9 cellular contexts compared by ENCODE assay signal in the genomic region with DNA sequence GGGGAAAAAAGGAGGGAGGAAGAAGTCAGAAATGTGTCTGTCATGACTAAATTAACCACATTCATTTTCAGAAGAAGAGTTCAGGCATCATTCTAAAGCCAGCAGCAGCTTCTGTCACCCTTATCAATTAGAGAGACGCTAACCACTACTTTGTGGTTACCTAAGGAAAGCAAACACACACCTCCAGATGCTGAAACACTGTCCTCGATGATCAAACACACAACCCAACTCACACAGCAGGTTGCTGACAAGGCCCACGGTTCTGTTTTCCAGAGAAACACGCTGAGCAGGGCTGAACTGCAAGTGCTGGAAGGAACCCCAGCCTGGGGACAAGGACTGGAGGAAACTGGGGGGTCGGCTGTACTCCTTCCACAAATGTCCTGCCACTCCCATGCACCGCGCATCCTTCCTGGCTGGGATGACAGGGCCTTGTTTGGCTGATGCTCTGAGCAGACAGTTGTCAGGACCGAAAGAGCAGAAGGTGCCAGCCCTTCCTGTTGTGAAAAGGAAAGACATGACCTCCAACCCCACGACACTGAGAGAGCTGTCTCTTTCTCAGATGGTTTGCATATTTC. TPM values are rescaled to one million over a fixed set of nuclear protein-coding genes. Genes with fewer than 3 reads are reported as not detected.
DNase-seq lines count a peak whose midpoint lies in the region; ATAC-seq and TF ChIP-seq lines count a peak whose summit lies in the region.
"Had no signal": no experiment of that assay in that cellular context is flagged by ENCODE, and none has a peak within 500 bp of the region (broad histone marks: within the 10 kb centered on the region; RNA-seq: fewer than 3 reads in every experiment).

No MANE protein-coding gene starts in this region.

- H3K9me3 ChIP-seq in suprapubic skin, result no peaks in the 10 kb centered on the region

- H3K4me3 Mint-ChIP-seq in central memory CD8-positive, alpha-beta T cell, result peak overlapping the region; percentile 89

- WGBS in suprapubic skin, result 65% methylated on average over 9 of the region's 9 CpGs

- H3K4me1 ChIP-seq in suprapubic skin, result no peaks in the 10 kb centered on the region

- no peak for TF ChIP-seq CTCF in GM20000 (IDR thresholded peaks at IDR 0.05; ENCODE audit: extremely low read depth, missing control alignments)
- TF ChIP-seq CTCF in suprapubic skin (IDR thresholded peaks at IDR 0.05), result no peak

- peaks cover 65% of the 10 kb centered on the region for H3K4me1 Mint-ChIP-seq in central memory CD8-positive, alpha-beta T cell

- peaks cover 10% of the 10 kb centered on the region for H3K36me3 Mint-ChIP-seq in central memory CD8-positive, alpha-beta T cell (ENCODE audit: insufficient read depth)

- H3K27ac ChIP-seq in suprapubic skin, result no peak overlapping the region

- H3K27me3 Mint-ChIP-seq in central memory CD8-positive, alpha-beta T cell, result no peaks in the 10 kb centered on the region

- no peak for TF ChIP-seq POLR2A in suprapubic skin (IDR thresholded peaks at IDR 0.05)

- no peak for TF ChIP-seq EP300 in suprapubic skin (IDR thresholded peaks at IDR 0.05)

- H3K9me3 Mint-ChIP-seq in central memory CD8-positive, alpha-beta T cell, result no peaks in the 10 kb centered on the region

- peak; percentile 95 for ATAC-seq in activated CD4-positive, CD25-positive, alpha-beta regulatory T cell treated with anti-CD3 and anti-CD28 coated beads, Interleukin-2, amount 50 U/mL, for 24 hours
- ATAC-seq in central memory CD8-positive, alpha-beta T cell (replicated peaks; ENCODE audit: extremely low read depth, poor library complexity, severe bottlenecking), result peak; percentile 84
- ATAC-seq in HG02884 (IDR thresholded peaks at IDR 0.05; ENCODE audit: unreplicated experiment), result no peak

- no peaks in the 10 kb centered on the region for H3K36me3 ChIP-seq in suprapubic skin

- no peak overlapping the region for H3K4me3 ChIP-seq in suprapubic skin

- no peaks in the 10 kb centered on the region for H3K27me3 ChIP-seq in suprapubic skin

- DNase-seq in GM20000 (ENCODE audit: low spot score) (peak; percentile 31), suprapubic skin (ENCODE audit: low spot score in 2 of 2) (no peak), NCI-H748 treated with DMSO at 0.1 percent for 48 hours (lab: John Stamatoyannopoulos, UW) (no peak), G401 (ENCODE audit: low spot score) (no peak)
- peak; percentile 21 to 51 for DNase-seq in central memory CD8-positive, alpha-beta T cell (ENCODE audit: low spot score in 2 of 2)
- DNase-seq in stimulated activated CD8-positive, alpha-beta memory T cell treated with anti-CD3 and anti-CD28 coated beads, Interleukin-4, amount 100 ng/mL, for 48 hours, result peak; percentile 72
- DNase-seq: NCI-H1105 had no signal

- in situ Hi-C loops in G401 (cut with HindIII; ENCODE audit: low sequenced_read_pairs), result no loop called here

- peak overlapping the region; percentile 99 for H3K27ac Mint-ChIP-seq in central memory CD8-positive, alpha-beta T cell (ENCODE audit: low read depth)

RNA-seq across cellular contexts. Expression of a gene that starts 36.6 kb away (rescaled TPM):
- 1 to 10 TPM in 1 of 4 donors, under 1 TPM in 1, not detected in 2; 0.51 to 1.0 TPM for total RNA-seq in suprapubic skin
- total RNA-seq in G401 (2014; rRNA removed; shearing (Covaris generic)), result 0.27 and 0.55 TPM in 2 replicates

Comparison
In these comparisons a context has a peak if more than half of its experiments do, and no peak if none do; other contexts are left out.
1. DNase-seq: peak in GM20000 (single experiment), central memory CD8-positive, alpha-beta T cell (2 of 2) and stimulated activated CD8-positive, alpha-beta memory T cell treated with anti-CD3 and anti-CD28 coated beads, Interleukin-4, amount 100 ng/mL, for 48 hours (single experiment); none in suprapubic skin (0 of 2), NCI-H748 treated with DMSO at 0.1 percent for 48 hours (single experiment) and G401 (single experiment).